In the genomic region with DNA sequence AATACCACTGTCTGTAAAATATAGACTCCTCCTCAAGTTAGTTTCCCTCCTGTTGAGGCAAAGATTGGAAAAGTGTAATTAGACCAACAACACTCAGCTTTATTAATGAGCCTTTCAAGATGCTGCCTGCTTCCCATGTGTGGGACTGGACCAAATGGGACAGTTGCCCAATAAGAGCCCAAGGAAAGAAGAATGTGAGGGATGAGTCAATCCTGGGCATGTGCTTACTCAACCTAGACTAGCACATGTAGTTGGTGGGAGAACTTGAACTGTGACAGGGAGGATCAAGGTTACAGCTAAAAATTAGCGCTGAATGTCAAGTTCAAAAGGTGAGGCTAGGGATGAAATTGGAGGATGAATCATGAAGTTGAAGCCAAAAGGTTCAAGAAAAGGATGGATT, we compare ENCODE assay signal across 31 cellular contexts.
"Had no signal": no experiment of that assay in that cellular context is flagged by ENCODE, and none has a peak within 500 bp of the region (broad histone marks: within the 10 kb centered on the region; RNA-seq: fewer than 3 reads in every experiment).

No MANE protein-coding gene starts in this region.

- H3K36me3 Mint-ChIP-seq: activated naive CD4-positive, alpha-beta T cell treated with anti-CD3 and anti-CD28 coated beads, Interleukin-2, amount 10 ng/mL, durations not matched to agents 7 days and 5 days; activated naive CD8-positive, alpha-beta T cell treated with anti-CD3 and anti-CD28 coated beads, Interleukin-2, amount 10 ng/mL, durations not matched to agents 7 days and 5 days; brain; naive thymus-derived CD4-positive, alpha-beta T cell had no signal

- H3K9me3 Mint-ChIP-seq: activated naive CD4-positive, alpha-beta T cell treated with anti-CD3 and anti-CD28 coated beads, Interleukin-2, amount 10 ng/mL, durations not matched to agents 7 days and 5 days; activated naive CD8-positive, alpha-beta T cell treated with anti-CD3 and anti-CD28 coated beads, Interleukin-2, amount 10 ng/mL, durations not matched to agents 7 days and 5 days had no signal

- H3K27ac ChIP-seq: ascending aorta, right atrium auricular region, stomach, suprapubic skin, tibial artery, uterus, VCaP had no signal

- H3K27me3 Mint-ChIP-seq: activated naive CD4-positive, alpha-beta T cell treated with anti-CD3 and anti-CD28 coated beads, Interleukin-2, amount 10 ng/mL, durations not matched to agents 7 days and 5 days; brain had no signal

- H3K27ac Mint-ChIP-seq: activated naive CD4-positive, alpha-beta T cell treated with anti-CD3 and anti-CD28 coated beads, Interleukin-2, amount 10 ng/mL, durations not matched to agents 7 days and 5 days; activated naive CD8-positive, alpha-beta T cell treated with anti-CD3 and anti-CD28 coated beads, Interleukin-2, amount 10 ng/mL, durations not matched to agents 7 days and 5 days; brain; effector memory CD8-positive, alpha-beta T cell; naive thymus-derived CD4-positive, alpha-beta T cell; stimulated activated naive B cell treated with anti-CD40 and anti-IgM and Interleukin-4, amounts not matched to agents 10 μg/mL and 1 μg/mL and 100 μg/mL, for 72 hours; T-helper 1 cell treated with Interleukin-12 subunit alpha and Interleukin-12 subunit beta and Interleukin-4 antibody, amounts not matched to agents 30 μg/mL and 1 μg/mL, for 36 hours had no signal

- DNase-seq: activated CD4-positive, alpha-beta T cell treated with anti-CD3 and anti-CD28 coated beads for 4 hours; activated CD4-positive, alpha-beta T cell treated with anti-CD3 and anti-CD28 coated beads, Interleukin-2, amount 50 U/mL, for 48 hours; activated CD8-positive, alpha-beta memory T cell treated with anti-CD3 and anti-CD28 coated beads for 24 hours; activated gamma-delta T cell; activated naive CD4-positive, alpha-beta T cell treated with anti-CD3 and anti-CD28 coated beads, Interleukin-2, amount 10 ng/mL, durations not matched to agents 7 days and 5 days; activated naive CD8-positive, alpha-beta T cell treated with anti-CD3 and anti-CD28 coated beads, Interleukin-2, amount 10 ng/mL, durations not matched to agents 7 days and 5 days; activated T-cell treated with anti-CD3 and anti-CD28 coated beads, Interleukin-2, amount 50 U/mL, for 1 hour; cortex of kidney; effector memory CD8-positive, alpha-beta T cell; foreskin melanocyte; left cardiac atrium; left ventricle myocardium superior; midbrain; naive thymus-derived CD4-positive, alpha-beta T cell; occipital lobe; stimulated activated CD4-positive, alpha-beta T cell treated with anti-CD3 and anti-CD28 coated beads, Interleukin-15, amount 100 ng/mL, for 24 hours; stimulated activated CD4-positive, alpha-beta T cell treated with anti-CD3 and anti-CD28 coated beads, Interleukin-2, amount 100 ng/mL, for 24 hours; stimulated activated naive B cell treated with anti-CD40 and anti-IgM and Interleukin-4, amounts not matched to agents 10 μg/mL and 1 μg/mL and 100 μg/mL, for 72 hours; stomach; SW 1271; T-helper 9 cell; tibial artery; uterus had no signal

- FAIRE-seq: TTC549 had no signal

- H3K4me3 Mint-ChIP-seq: activated naive CD4-positive, alpha-beta T cell treated with anti-CD3 and anti-CD28 coated beads, Interleukin-2, amount 10 ng/mL, durations not matched to agents 7 days and 5 days; activated naive CD8-positive, alpha-beta T cell treated with anti-CD3 and anti-CD28 coated beads, Interleukin-2, amount 10 ng/mL, durations not matched to agents 7 days and 5 days; brain; effector memory CD8-positive, alpha-beta T cell; naive thymus-derived CD4-positive, alpha-beta T cell; neural crest cell; stimulated activated naive B cell treated with anti-CD40 and anti-IgM and Interleukin-4, amounts not matched to agents 10 μg/mL and 1 μg/mL and 100 μg/mL, for 72 hours; T-helper 1 cell treated with Interleukin-12 subunit alpha and Interleukin-12 subunit beta and Interleukin-4 antibody, amounts not matched to agents 30 μg/mL and 1 μg/mL, for 36 hours had no signal

- H3K27me3 ChIP-seq: ascending aorta, right atrium auricular region, stomach, suprapubic skin, tibial artery, uterus had no signal

- H3K4me1 Mint-ChIP-seq: activated naive CD4-positive, alpha-beta T cell treated with anti-CD3 and anti-CD28 coated beads, Interleukin-2, amount 10 ng/mL, durations not matched to agents 7 days and 5 days; neural crest cell had no signal

- H3K9me3 ChIP-seq: ascending aorta, right atrium auricular region, stomach, suprapubic skin, tibial artery, uterus had no signal

- H3K4me1 ChIP-seq: ascending aorta, right atrium auricular region, stomach, suprapubic skin, uterus had no signal

- ATAC-seq: effector memory CD8-positive, alpha-beta T cell; left ventricle myocardium superior; naive thymus-derived CD4-positive, alpha-beta T cell; stimulated activated naive B cell treated with anti-CD40 and anti-IgM and Interleukin-4, amounts not matched to agents 10 μg/mL and 1 μg/mL and 100 μg/mL, for 72 hours had no signal

- H3K4me3 ChIP-seq: ascending aorta, right atrium auricular region, stomach, suprapubic skin, tibial artery, uterus had no signal

- H3K36me3 ChIP-seq: ascending aorta, right atrium auricular region, stomach, suprapubic skin, tibial artery, uterus had no signal
